13 cellular contexts compared by ENCODE assay signal in the genomic region with DNA sequence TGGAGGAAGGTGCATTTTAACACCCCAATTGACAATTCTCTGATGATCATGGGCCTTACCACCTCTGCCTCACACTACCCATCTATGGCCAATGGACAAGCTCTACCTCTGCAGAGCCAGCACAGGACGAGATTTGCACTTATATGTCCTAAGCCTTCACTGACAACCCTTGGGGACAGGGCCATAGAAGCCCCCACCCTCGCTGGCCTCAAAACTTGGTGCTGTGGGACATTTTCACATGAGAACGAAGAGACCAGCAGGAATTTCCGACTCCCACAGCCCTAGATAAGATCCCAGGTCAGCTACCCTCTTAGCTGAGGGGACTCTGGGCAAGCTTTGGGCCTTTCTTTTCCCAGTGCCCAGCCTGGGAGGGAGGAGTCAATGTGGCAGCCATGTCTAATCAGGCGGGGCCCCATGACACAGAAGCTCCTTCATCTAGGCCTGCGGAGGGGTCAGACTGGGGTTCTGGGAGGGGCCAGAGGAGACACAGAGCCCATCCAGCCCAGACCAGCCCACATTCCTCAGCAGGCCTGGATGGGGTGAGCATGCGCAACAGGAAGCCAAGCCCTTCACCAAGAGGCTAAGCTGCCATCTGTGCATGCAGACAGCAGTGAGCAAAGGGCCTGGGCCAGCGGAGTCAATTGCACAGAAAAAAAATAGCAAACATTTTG. TPM values are rescaled to one million over a fixed set of nuclear protein-coding genes. Genes with fewer than 3 reads are reported as not detected.
DNase-seq lines count a peak whose midpoint lies in the region; ATAC-seq and TF ChIP-seq lines count a peak whose summit lies in the region.
"Had no signal": no experiment of that assay in that cellular context is flagged by ENCODE, and none has a peak within 500 bp of the region (broad histone marks: within the 10 kb centered on the region; RNA-seq: fewer than 3 reads in every experiment).

No MANE protein-coding gene starts in this region.

- TF ChIP-seq CTCF in WERI-Rb-1 (IDR thresholded peaks at IDR 0.05; ENCODE audit: low read depth, low read length) (no peak), osteoblast (IDR thresholded peaks at IDR 0.05; ENCODE audit: extremely low read depth, low read depth, low read length) (no peak), natural killer cell (IDR thresholded peaks at IDR 0.05) (no peak)

- no peaks in the 10 kb centered on the region for H3K4me1 Mint-ChIP-seq in natural killer cell
- H3K4me1 Mint-ChIP-seq: CD4-positive, CD25-positive, alpha-beta regulatory T cell; naive thymus-derived CD4-positive, alpha-beta T cell had no signal

- no peak overlapping the region for H3K27ac Mint-ChIP-seq in natural killer cell
- H3K27ac Mint-ChIP-seq: CD4-positive, CD25-positive, alpha-beta regulatory T cell; naive thymus-derived CD4-positive, alpha-beta T cell had no signal

- peaks cover 2% of the 10 kb centered on the region for H3K27me3 ChIP-seq in WERI-Rb-1 (ENCODE audit: insufficient read depth, low read depth, severe bottlenecking)
- H3K27me3 ChIP-seq in osteoblast (ENCODE audit: insufficient read depth, low read length) = peaks cover 30% of the 10 kb centered on the region

- ATAC-seq in left cardiac atrium = peak; percentile 62 to 79
- no peak for ATAC-seq in natural killer cell

- peaks cover 9% of the 10 kb centered on the region for H4K20me1 ChIP-seq in osteoblast (ENCODE audit: insufficient read depth, low read length)

- H3K9me3 ChIP-seq in WERI-Rb-1 (ENCODE audit: severe bottlenecking) (no peaks in the 10 kb centered on the region), osteoblast (ENCODE audit: low read depth, low read length) (no peaks in the 10 kb centered on the region)

- DNase-seq in EH (ENCODE audit: low read depth) = peak; percentile 30
- peak; percentile 63 for DNase-seq in WERI-Rb-1
- peak; percentile 44 for DNase-seq in left cardiac atrium
- peak; percentile 72 for DNase-seq in osteoblast (ENCODE audit: insufficient read length, low spot score, missing footprints)
- DNase-seq in natural killer cell = no peak
- DNase-seq in NCI-H187 (lab: John Stamatoyannopoulos, UW) = no peak
- no peak for DNase-seq in activated naive CD4-positive, alpha-beta T cell (lab: John Stamatoyannopoulos, UW)
- no peak for DNase-seq in RPMI8226
- DNase-seq: activated naive CD4-positive, alpha-beta T cell treated with Interleukin-2 at 50 U/mL for 16 hours; CD4-positive, CD25-positive, alpha-beta regulatory T cell; naive thymus-derived CD4-positive, alpha-beta T cell; T1000 had no signal

- H3K27ac ChIP-seq in WERI-Rb-1 = no peak overlapping the region
- H3K27ac ChIP-seq in osteoblast (ENCODE audit: low read depth, low read length) = no peak overlapping the region

- no peaks in the 10 kb centered on the region for H3K9me3 Mint-ChIP-seq in natural killer cell
- H3K9me3 Mint-ChIP-seq: IgD-negative memory B cell had no signal

- no peak overlapping the region for H3K4me3 Mint-ChIP-seq in natural killer cell
- H3K4me3 Mint-ChIP-seq: CD4-positive, CD25-positive, alpha-beta regulatory T cell; IgD-negative memory B cell; naive thymus-derived CD4-positive, alpha-beta T cell had no signal

- H3K36me3 ChIP-seq in WERI-Rb-1 (no peaks in the 10 kb centered on the region), osteoblast (ENCODE audit: insufficient read depth, low read length) (no peaks in the 10 kb centered on the region)

- no peak overlapping the region for H2AFZ ChIP-seq in osteoblast (ENCODE audit: low read length)

- peaks cover 0 to 13% of the 10 kb centered on the region in 2 donors for H3K27me3 Mint-ChIP-seq in natural killer cell (ENCODE audit: low read depth in 2 of 2)
- H3K27me3 Mint-ChIP-seq: CD4-positive, CD25-positive, alpha-beta regulatory T cell had no signal

- no peak overlapping the region for H3K4me3 ChIP-seq in WERI-Rb-1 (ENCODE audit: low read depth, low read length)
- H3K4me3 ChIP-seq in osteoblast (ENCODE audit: insufficient read depth, low read length) = no peak overlapping the region

- H3K79me2 ChIP-seq in osteoblast (ENCODE audit: insufficient read depth, low read length) = no peaks in the 10 kb centered on the region

- H3K36me3 Mint-ChIP-seq in natural killer cell = no peaks in the 10 kb centered on the region
- H3K36me3 Mint-ChIP-seq: CD4-positive, CD25-positive, alpha-beta regulatory T cell; naive thymus-derived CD4-positive, alpha-beta T cell had no signal

- intact Hi-C loops in left cardiac atrium (cut with DNase I) (loop anchor here in 1 of 2 donors (10.0 kb wide), 1 partner anchor 72 kb away; no protein-coding TSS in a partner anchor), natural killer cell (cut with micrococcal nuclease) (no loop called here)

- H3K4me1 ChIP-seq in osteoblast (ENCODE audit: insufficient read depth, low read length) = no peaks in the 10 kb centered on the region

- H3K4me2 ChIP-seq in osteoblast (ENCODE audit: insufficient read depth, low read length) = no peak overlapping the region

RNA-seq across cellular contexts. Expression of gene PJA1, which starts 12.1 kb away (rescaled TPM):
- total RNA-seq in left cardiac atrium = 10 to 100 TPM; 16.9 to 23.4 TPM
- total RNA-seq in osteoblast = 19.4 and 21.0 TPM in 2 replicates
- 10 to 100 TPM; 18.5 to 23.4 (median 22.0) TPM for total RNA-seq in natural killer cell

Comparison
In these comparisons a context has a peak if more than half of its experiments do, and no peak if none do; other contexts are left out.
1. DNase-seq: peak in EH (single experiment), WERI-Rb-1 (single experiment), left cardiac atrium (single experiment) and osteoblast (single experiment); none in natural killer cell (single experiment), NCI-H187 (0 of 2), activated naive CD4-positive, alpha-beta T cell (0 of 4) and RPMI8226 (single experiment).
2. ATAC-seq: peak in left cardiac atrium (2 of 2); none in natural killer cell (0 of 3).